Comparison of ENCODE assay signal across 8 cellular contexts in genomic region chr2:152466925-152467676, GRCh38.
A peak's percentile ranks its signal among the peaks of the same experiment; 100 is the strongest.
DNase-seq lines count a peak whose midpoint lies in the region; ATAC-seq and TF ChIP-seq lines count a peak whose summit lies in the region.

No MANE protein-coding gene starts in this region.

- POLR2A ChIA-PET in PC-9 (lab: Charles Lee; ENCODE audit: unreplicated experiment), result no interaction called here

- H3K4me1 Mint-ChIP-seq in activated T-cell treated with anti-CD3 and anti-CD28 coated beads, Interleukin-2, amount 50 U/mL, for 4 hours (ENCODE audit: low read depth), result peaks cover 3% of the 10 kb centered on the region
- peaks cover 9% of the 10 kb centered on the region for H3K4me1 Mint-ChIP-seq in T-helper 2 cell treated with Interferon-gamma antibody and Interleukin-4, amounts not matched to agents 5 μg/mL and 100 μg/mL, for 36 hours (ENCODE audit: low read depth)

- ATAC-seq in GM18511 (IDR thresholded peaks at IDR 0.05; ENCODE audit: unreplicated experiment) (peak; percentile 94), HG02840 (IDR thresholded peaks at IDR 0.05; ENCODE audit: low FRiP score, unreplicated experiment) (peak; percentile 77)
- ATAC-seq in activated T-cell treated with anti-CD3 and anti-CD28 coated beads, Interleukin-2, amount 50 U/mL, for 4 hours, result no peak

- H3K27me3 Mint-ChIP-seq in activated T-cell treated with anti-CD3 and anti-CD28 coated beads, Interleukin-2, amount 50 U/mL, for 4 hours (ENCODE audit: low read depth), result peaks cover 2% of the 10 kb centered on the region
- H3K27me3 Mint-ChIP-seq in T-helper 2 cell treated with Interferon-gamma antibody and Interleukin-4, amounts not matched to agents 5 μg/mL and 100 μg/mL, for 36 hours (ENCODE audit: low read depth), result peaks cover 15% of the 10 kb centered on the region

- H3K4me3 ChIP-seq in PC-9 (no peak overlapping the region), hepatocyte (no peak overlapping the region), uterus (no peak overlapping the region)

- peaks cover 2% of the 10 kb centered on the region; the same call in 1 of the 2 replicates for H3F3A ChIP-seq in PC-9 (ENCODE audit: insufficient read depth, low read depth)

- H3K4me2 ChIP-seq in PC-9 (peak overlapping the region; percentile 24), hepatocyte (peak overlapping the region; percentile 56)

- H3K9me3 ChIP-seq in PC-9 (ENCODE audit: insufficient read depth, low read depth), result no peaks in the 10 kb centered on the region
- no peaks in the 10 kb centered on the region for H3K9me3 ChIP-seq in hepatocyte (ENCODE audit: low read depth)
- no peaks in the 10 kb centered on the region for H3K9me3 ChIP-seq in uterus

- H3K4me1 ChIP-seq in PC-9 (replicated peaks; ENCODE audit: insufficient read depth) (peaks cover 73% of the 10 kb centered on the region), hepatocyte (ENCODE audit: insufficient read depth) (peaks cover 59% of the 10 kb centered on the region), uterus (no peaks in the 10 kb centered on the region)

- no TSS peak for BruUV-seq in PC-9 (replicated peaks; lab: Mats Ljungman, UMichigan)

- H3K9me3 Mint-ChIP-seq in activated T-cell treated with anti-CD3 and anti-CD28 coated beads, Interleukin-2, amount 50 U/mL, for 4 hours, result no peaks in the 10 kb centered on the region
- no peaks in the 10 kb centered on the region for H3K9me3 Mint-ChIP-seq in T-helper 2 cell treated with Interferon-gamma antibody and Interleukin-4, amounts not matched to agents 5 μg/mL and 100 μg/mL, for 36 hours

- no peak overlapping the region for H3K4me3 Mint-ChIP-seq in activated T-cell treated with anti-CD3 and anti-CD28 coated beads, Interleukin-2, amount 50 U/mL, for 4 hours
- no peak overlapping the region for H3K4me3 Mint-ChIP-seq in T-helper 2 cell treated with Interferon-gamma antibody and Interleukin-4, amounts not matched to agents 5 μg/mL and 100 μg/mL, for 36 hours

- TF ChIP-seq CTCF in PC-9 (conservative IDR thresholded peaks at IDR 0.05) (no peak), hepatocyte (IDR thresholded peaks at IDR 0.05; ENCODE audit: poor library complexity) (no peak), uterus (IDR thresholded peaks at IDR 0.05) (no peak)

- H2AFZ ChIP-seq in PC-9 (no peak overlapping the region), hepatocyte (no peak overlapping the region)

- H3K27ac Mint-ChIP-seq in T-helper 2 cell treated with Interferon-gamma antibody and Interleukin-4, amounts not matched to agents 5 μg/mL and 100 μg/mL, for 36 hours, result no peak overlapping the region

- H3K9me2 ChIP-seq in PC-9 (ENCODE audit: insufficient read depth) (no peaks in the 10 kb centered on the region), hepatocyte (replicated peaks; ENCODE audit: insufficient read depth) (no peaks in the 10 kb centered on the region)

- 41% methylated on average over 11 of the region's 11 CpGs for WGBS in hepatocyte (ENCODE audit: low lambda C conversion rate, missing lambda C conversion rate)

- H3K27me3 ChIP-seq in PC-9 (ENCODE audit: insufficient read depth, low read depth) (no peaks in the 10 kb centered on the region), hepatocyte (no peaks in the 10 kb centered on the region), uterus (no peaks in the 10 kb centered on the region)

- no peak for TF ChIP-seq POLR2A in uterus (IDR thresholded peaks at IDR 0.05)

- peak in 1 of 2 experiments; percentile 17 for DNase-seq in PC-9
- no peak for DNase-seq in hepatocyte (ENCODE audit: low spot score)
- peak in 1 of 2 donors; percentile 41 for DNase-seq in uterus
- no peak for DNase-seq in activated T-cell treated with anti-CD3 and anti-CD28 coated beads, Interleukin-2, amount 50 U/mL, for 4 hours
- no peak for DNase-seq in activated T-cell treated with anti-CD3 and anti-CD28 coated beads for 4 hours
- DNase-seq in T-helper 2 cell treated with Interferon-gamma antibody and Interleukin-4, amounts not matched to agents 5 μg/mL and 100 μg/mL, for 36 hours (ENCODE audit: low spot score), result no peak

- H3K36me3 ChIP-seq in PC-9 (ENCODE audit: low read depth) (no peaks in the 10 kb centered on the region; the same call in 1 of the 2 replicates), hepatocyte (replicated peaks; ENCODE audit: insufficient read depth, low read depth) (no peaks in the 10 kb centered on the region), uterus (no peaks in the 10 kb centered on the region)

- H3K27ac ChIP-seq in PC-9 (peak overlapping the region; percentile 47; the same call in 1 of the 2 replicates), hepatocyte (peak overlapping the region; percentile 83), uterus (peak overlapping the region; percentile 28 to 62)

- H3K36me3 Mint-ChIP-seq in activated T-cell treated with anti-CD3 and anti-CD28 coated beads, Interleukin-2, amount 50 U/mL, for 4 hours (ENCODE audit: insufficient read depth), result no peaks in the 10 kb centered on the region
- H3K36me3 Mint-ChIP-seq in T-helper 2 cell treated with Interferon-gamma antibody and Interleukin-4, amounts not matched to agents 5 μg/mL and 100 μg/mL, for 36 hours (ENCODE audit: low read depth), result no peaks in the 10 kb centered on the region

- CTCF ChIA-PET in PC-9 (lab: Charles Lee), result no interaction called here

- H4K20me1 ChIP-seq in PC-9 (ENCODE audit: insufficient read depth) (no peaks in the 10 kb centered on the region), hepatocyte (ENCODE audit: insufficient read depth, poor library complexity, severe bottlenecking) (no peaks in the 10 kb centered on the region)

- intact Hi-C loops in PC-9 (cut with micrococcal nuclease; ENCODE audit: unreplicated experiment) (loop anchor here (5.0 kb wide), 3 partner anchors 40 to 130 kb away; partner anchors contain the start of gene FMNL2), uterus (cut with DNase I; ENCODE audit: low total_unique reads) (no loop called here)

- H3K79me2 ChIP-seq in PC-9 (ENCODE audit: low read depth), result peaks cover 98% of the 10 kb centered on the region
- H3K79me2 ChIP-seq in hepatocyte, result peaks cover 88% of the 10 kb centered on the region

Comparison
In these comparisons a context has a peak if more than half of its experiments do, and no peak if none do; other contexts are left out.
1. ATAC-seq: peak in GM18511 (single experiment) and HG02840 (single experiment); none in activated T-cell treated with anti-CD3 and anti-CD28 coated beads, Interleukin-2, amount 50 U/mL, for 4 hours (0 of 2).
2. Peak in every context shown above with its lines, with median percentiles within 50 percentile points of each other: H3K27ac ChIP-seq.